ENCODE assay signal across 1 cellular context in the genomic region with DNA sequence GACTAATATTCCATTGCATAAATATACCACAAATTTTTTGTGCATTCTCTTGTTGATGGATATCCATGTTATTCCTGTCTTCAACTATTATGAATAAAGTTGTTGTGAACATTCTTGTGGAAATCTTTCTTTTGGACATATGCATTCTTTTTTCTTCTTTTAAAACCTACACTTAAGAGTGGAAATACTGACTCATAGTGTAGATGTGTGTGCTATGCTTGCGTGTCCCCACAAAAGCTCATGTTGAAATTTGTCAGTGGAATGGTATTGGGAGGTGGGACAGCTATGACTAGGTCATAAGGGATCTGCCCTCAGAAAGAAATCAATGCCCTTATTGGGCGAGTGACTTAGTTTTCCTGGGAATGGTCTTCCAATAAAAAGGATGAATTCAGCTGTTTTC.
TF ChIP-seq lines count a peak whose summit lies in the region.

No MANE protein-coding gene starts in this region.

TF ChIP-seq in HepG2, 621 proteins besides CTCF, POLR2A, EP300 and RAD21:
- TF ChIP-seq ZNF205 (CRISPR knock-in tag; IDR thresholded peaks at IDR 0.05) (no peak), GTF3A (CRISPR knock-in tag; conservative IDR thresholded peaks at IDR 0.05) (no peak), ARNTL (CRISPR knock-in tag; IDR thresholded peaks at IDR 0.05) (no peak), ZNF441 (CRISPR knock-in tag; IDR thresholded peaks at IDR 0.05; ENCODE audit: borderline replicate concordance) (no peak), ZNF577 (CRISPR knock-in tag; IDR thresholded peaks at IDR 0.05; ENCODE audit: borderline replicate concordance, low read depth) (no peak), FOXP1 (IDR thresholded peaks at IDR 0.05) (no peak), FOXP1 (CRISPR knock-in tag; IDR thresholded peaks at IDR 0.05) (no peak), HDAC6 (IDR thresholded peaks at IDR 0.05; ENCODE audit: low read depth, low read length) (no peak), PAF1 (CRISPR knock-in tag; IDR thresholded peaks at IDR 0.05) (no peak), ZNF878 (CRISPR knock-in tag; IDR thresholded peaks at IDR 0.05) (no peak), RFX3 (CRISPR knock-in tag; IDR thresholded peaks at IDR 0.05) (no peak), THYN1 (CRISPR knock-in tag; IDR thresholded peaks at IDR 0.05; ENCODE audit: borderline replicate concordance, low read depth) (no peak), ZNF180 (CRISPR knock-in tag; IDR thresholded peaks at IDR 0.05; ENCODE audit: borderline replicate concordance, low read depth) (no peak), ZMYM3 (CRISPR knock-in tag; IDR thresholded peaks at IDR 0.05) (no peak)
- TF ChIP-seq, protein P1, sequence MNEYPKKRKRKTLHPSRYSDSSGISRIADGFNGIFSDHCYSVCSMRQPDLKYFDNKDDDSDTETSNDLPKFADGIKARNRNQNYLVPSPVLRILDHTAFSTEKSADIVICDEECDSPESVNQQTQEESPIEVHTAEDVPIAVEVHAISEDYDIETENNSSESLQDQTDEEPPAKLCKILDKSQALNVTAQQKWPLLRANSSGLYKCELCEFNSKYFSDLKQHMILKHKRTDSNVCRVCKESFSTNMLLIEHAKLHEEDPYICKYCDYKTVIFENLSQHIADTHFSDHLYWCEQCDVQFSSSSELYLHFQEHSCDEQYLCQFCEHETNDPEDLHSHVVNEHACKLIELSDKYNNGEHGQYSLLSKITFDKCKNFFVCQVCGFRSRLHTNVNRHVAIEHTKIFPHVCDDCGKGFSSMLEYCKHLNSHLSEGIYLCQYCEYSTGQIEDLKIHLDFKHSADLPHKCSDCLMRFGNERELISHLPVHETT (CRISPR knock-in tag; conservative IDR thresholded peaks at IDR 0.05) = no peak
- TF ChIP-seq, protein P2, sequence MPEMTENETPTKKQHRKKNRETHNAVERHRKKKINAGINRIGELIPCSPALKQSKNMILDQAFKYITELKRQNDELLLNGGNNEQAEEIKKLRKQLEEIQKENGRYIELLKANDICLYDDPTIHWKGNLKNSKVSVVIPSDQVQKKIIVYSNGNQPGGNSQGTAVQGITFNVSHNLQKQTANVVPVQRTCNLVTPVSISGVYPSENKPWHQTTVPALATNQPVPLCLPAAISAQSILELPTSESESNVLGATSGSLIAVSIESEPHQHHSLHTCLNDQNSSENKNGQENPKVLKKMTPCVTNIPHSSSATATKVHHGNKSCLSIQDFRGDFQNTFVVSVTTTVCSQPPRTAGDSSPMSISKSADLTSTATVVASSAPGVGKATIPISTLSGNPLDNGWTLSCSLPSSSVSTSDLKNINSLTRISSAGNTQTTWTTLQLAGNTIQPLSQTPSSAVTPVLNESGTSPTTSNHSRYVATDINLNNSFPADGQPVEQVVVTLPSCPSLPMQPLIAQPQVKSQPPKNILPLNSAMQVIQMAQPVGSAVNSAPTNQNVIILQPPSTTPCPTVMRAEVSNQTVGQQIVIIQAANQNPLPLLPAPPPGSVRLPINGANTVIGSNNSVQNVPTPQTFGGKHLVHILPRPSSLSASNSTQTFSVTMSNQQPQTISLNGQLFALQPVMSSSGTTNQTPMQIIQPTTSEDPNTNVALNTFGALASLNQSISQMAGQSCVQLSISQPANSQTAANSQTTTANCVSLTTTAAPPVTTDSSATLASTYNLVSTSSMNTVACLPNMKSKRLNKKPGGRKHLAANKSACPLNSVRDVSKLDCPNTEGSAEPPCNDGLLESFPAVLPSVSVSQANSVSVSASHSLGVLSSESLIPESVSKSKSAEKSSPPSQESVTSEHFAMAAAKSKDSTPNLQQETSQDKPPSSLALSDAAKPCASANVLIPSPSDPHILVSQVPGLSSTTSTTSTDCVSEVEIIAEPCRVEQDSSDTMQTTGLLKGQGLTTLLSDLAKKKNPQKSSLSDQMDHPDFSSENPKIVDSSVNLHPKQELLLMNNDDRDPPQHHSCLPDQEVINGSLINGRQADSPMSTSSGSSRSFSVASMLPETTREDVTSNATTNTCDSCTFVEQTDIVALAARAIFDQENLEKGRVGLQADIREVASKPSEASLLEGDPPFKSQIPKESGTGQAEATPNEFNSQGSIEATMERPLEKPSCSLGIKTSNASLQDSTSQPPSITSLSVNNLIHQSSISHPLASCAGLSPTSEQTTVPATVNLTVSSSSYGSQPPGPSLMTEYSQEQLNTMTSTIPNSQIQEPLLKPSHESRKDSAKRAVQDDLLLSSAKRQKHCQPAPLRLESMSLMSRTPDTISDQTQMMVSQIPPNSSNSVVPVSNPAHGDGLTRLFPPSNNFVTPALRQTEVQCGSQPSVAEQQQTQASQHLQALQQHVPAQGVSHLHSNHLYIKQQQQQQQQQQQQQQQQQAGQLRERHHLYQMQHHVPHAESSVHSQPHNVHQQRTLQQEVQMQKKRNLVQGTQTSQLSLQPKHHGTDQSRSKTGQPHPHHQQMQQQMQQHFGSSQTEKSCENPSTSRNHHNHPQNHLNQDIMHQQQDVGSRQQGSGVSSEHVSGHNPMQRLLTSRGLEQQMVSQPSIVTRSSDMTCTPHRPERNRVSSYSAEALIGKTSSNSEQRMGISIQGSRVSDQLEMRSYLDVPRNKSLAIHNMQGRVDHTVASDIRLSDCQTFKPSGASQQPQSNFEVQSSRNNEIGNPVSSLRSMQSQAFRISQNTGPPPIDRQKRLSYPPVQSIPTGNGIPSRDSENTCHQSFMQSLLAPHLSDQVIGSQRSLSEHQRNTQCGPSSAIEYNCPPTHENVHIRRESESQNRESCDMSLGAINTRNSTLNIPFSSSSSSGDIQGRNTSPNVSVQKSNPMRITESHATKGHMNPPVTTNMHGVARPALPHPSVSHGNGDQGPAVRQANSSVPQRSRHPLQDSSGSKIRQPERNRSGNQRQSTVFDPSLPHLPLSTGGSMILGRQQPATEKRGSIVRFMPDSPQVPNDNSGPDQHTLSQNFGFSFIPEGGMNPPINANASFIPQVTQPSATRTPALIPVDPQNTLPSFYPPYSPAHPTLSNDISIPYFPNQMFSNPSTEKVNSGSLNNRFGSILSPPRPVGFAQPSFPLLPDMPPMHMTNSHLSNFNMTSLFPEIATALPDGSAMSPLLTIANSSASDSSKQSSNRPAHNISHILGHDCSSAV (CRISPR knock-in tag; IDR thresholded peaks at IDR 0.05; ENCODE audit: borderline replicate concordance) = no peak
- TF ChIP-seq, protein P3, sequence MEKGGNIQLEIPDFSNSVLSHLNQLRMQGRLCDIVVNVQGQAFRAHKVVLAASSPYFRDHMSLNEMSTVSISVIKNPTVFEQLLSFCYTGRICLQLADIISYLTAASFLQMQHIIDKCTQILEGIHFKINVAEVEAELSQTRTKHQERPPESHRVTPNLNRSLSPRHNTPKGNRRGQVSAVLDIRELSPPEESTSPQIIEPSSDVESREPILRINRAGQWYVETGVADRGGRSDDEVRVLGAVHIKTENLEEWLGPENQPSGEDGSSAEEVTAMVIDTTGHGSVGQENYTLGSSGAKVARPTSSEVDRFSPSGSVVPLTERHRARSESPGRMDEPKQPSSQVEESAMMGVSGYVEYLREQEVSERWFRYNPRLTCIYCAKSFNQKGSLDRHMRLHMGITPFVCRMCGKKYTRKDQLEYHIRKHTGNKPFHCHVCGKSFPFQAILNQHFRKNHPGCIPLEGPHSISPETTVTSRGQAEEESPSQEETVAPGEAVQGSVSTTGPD (CRISPR knock-in tag; IDR thresholded peaks at IDR 0.05) = no peak
- TF ChIP-seq, protein P4, sequence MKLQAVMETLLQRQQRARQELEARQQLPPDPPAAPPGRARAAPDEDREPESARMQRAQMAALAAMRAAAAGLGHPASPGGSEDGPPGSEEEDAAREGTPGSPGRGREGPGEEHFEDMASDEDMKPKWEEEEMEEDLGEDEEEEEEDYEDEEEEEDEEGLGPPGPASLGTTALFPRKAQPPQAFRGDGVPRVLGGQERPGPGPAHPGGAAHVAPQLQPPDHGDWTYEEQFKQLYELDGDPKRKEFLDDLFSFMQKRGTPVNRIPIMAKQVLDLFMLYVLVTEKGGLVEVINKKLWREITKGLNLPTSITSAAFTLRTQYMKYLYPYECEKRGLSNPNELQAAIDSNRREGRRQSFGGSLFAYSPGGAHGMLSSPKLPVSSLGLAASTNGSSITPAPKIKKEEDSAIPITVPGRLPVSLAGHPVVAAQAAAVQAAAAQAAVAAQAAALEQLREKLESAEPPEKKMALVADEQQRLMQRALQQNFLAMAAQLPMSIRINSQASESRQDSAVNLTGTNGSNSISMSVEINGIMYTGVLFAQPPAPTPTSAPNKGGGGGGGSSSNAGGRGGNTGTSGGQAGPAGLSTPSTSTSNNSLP (IDR thresholded peaks at IDR 0.05; ENCODE audit: low read depth, low read length) = no peak
